Comparison of ENCODE assay signal across 18 cellular contexts in genomic region chr11:134861490-134862107, GRCh38.
DNase-seq lines count a peak whose midpoint lies in the region; ATAC-seq and TF ChIP-seq lines count a peak whose summit lies in the region.
"Had no signal": no experiment of that assay in that cellular context is flagged by ENCODE, and none has a peak within 500 bp of the region (broad histone marks: within the 10 kb centered on the region; RNA-seq: fewer than 3 reads in every experiment).

No MANE protein-coding gene starts in this region.

- H3K4me3 ChIP-seq in HCT116 (replicated peaks in 1 of 2; ENCODE audit: low read depth in 1 of 2, low read length in 2 of 2) (no peak overlapping the region), MG63 (no peak overlapping the region)
- H3K4me3 ChIP-seq: GM23248, heart right ventricle had no signal

- TF ChIP-seq RAD21 in HCT116 (IDR thresholded peaks at IDR 0.05; ENCODE audit: low read depth): 0 out of 2 replicates have a peak, but pooled peaks have one; percentile 6

- TF ChIP-seq POLR2A in HCT116 (IDR thresholded peaks at IDR 0.05; ENCODE audit: borderline replicate concordance, extremely low read depth, insufficient read depth, insufficient read length): no peak

- POLR2A ChIA-PET in HCT116 (lab: Charles Lee): no interaction called here

- no peak overlapping the region for H3K9ac ChIP-seq in HCT116 (ENCODE audit: low read length)
- H3K9ac ChIP-seq: GM23248 had no signal

- no peaks in the 10 kb centered on the region for H4K20me1 ChIP-seq in HCT116 (ENCODE audit: insufficient read depth)

- H3K4me1 ChIP-seq in HCT116 (ENCODE audit: control insufficient read depth in 1 of 2, insufficient read depth in 2 of 2, low read length in 2 of 2): no peaks in the 10 kb centered on the region

- no peak overlapping the region for H3K4me2 ChIP-seq in HCT116 (ENCODE audit: low read length)

- CTCF ChIA-PET in HCT116 (lab: Charles Lee): interaction anchor here (1.0 to 2.0 kb wide), 2 partner anchors 11 to 78 kb away, joined by 3 to 6 read pairs; no protein-coding TSS in a partner anchor

- H3K9me3 Mint-ChIP-seq in activated naive CD8-positive, alpha-beta T cell treated with anti-CD3 and anti-CD28 coated beads, Interleukin-2, amount 50 U/mL, for 24 hours: no peaks in the 10 kb centered on the region
- H3K9me3 Mint-ChIP-seq: dendritic cell treated with granulocyte-macrophage colony-stimulating factor and Interleukin-4, amounts not matched to agents 40 ng/mL and 50 ng/mL, for 4 days had no signal

- H3K36me3 ChIP-seq in HCT116 (ENCODE audit: control insufficient read depth in 1 of 2, insufficient read depth in 2 of 2, low read length in 2 of 2) (no peaks in the 10 kb centered on the region), MG63 (no peaks in the 10 kb centered on the region)
- H3K36me3 ChIP-seq: heart right ventricle had no signal

- H3K79me2 ChIP-seq in HCT116 (ENCODE audit: insufficient read depth, low read length): no peaks in the 10 kb centered on the region

- no peaks in the 10 kb centered on the region for H3K9me3 ChIP-seq in HCT116 (ENCODE audit: control insufficient read depth in 1 of 2, insufficient read depth in 1 of 2, low read depth in 1 of 2, low read length in 2 of 2)
- H3K9me3 ChIP-seq in MG63: no peaks in the 10 kb centered on the region; the same call in 1 of the 2 replicates
- H3K9me3 ChIP-seq: heart right ventricle had no signal

- H3K4me1 Mint-ChIP-seq in activated naive CD8-positive, alpha-beta T cell treated with anti-CD3 and anti-CD28 coated beads, Interleukin-2, amount 50 U/mL, for 24 hours: no peaks in the 10 kb centered on the region

- H3K27me3 ChIP-seq in HCT116 (ENCODE audit: insufficient read depth, low read length) (no peaks in the 10 kb centered on the region; the same call in 1 of the 2 replicates), MG63 (peaks cover 8% of the 10 kb centered on the region; the same call in 1 of the 2 replicates)

- H3K27ac ChIP-seq in HCT116 (ENCODE audit: low read depth, low read length): no peak overlapping the region
- H3K27ac ChIP-seq: GM23248 had no signal

- H3K36me3 Mint-ChIP-seq in activated naive CD8-positive, alpha-beta T cell treated with anti-CD3 and anti-CD28 coated beads, Interleukin-2, amount 50 U/mL, for 24 hours (ENCODE audit: low read depth): no peaks in the 10 kb centered on the region

- no peak overlapping the region for H3K4me3 Mint-ChIP-seq in activated naive CD8-positive, alpha-beta T cell treated with anti-CD3 and anti-CD28 coated beads, Interleukin-2, amount 50 U/mL, for 24 hours
- H3K4me3 Mint-ChIP-seq: dendritic cell treated with granulocyte-macrophage colony-stimulating factor and Interleukin-4, amounts not matched to agents 40 ng/mL and 50 ng/mL, for 4 days had no signal

- peak; percentile 7 for DNase-seq in CMK (ENCODE audit: low read depth)
- no peak for DNase-seq in HCT116 (ENCODE audit: low read depth, low spot score)
- DNase-seq in OCI-M1 (lab: John Stamatoyannopoulos, UW): peak; percentile 30
- peak; percentile 29 for DNase-seq in islet precursor cell
- DNase-seq in MG63: no peak
- DNase-seq in GM03348 (ENCODE audit: low spot score): no peak
- no peak for DNase-seq in activated naive CD8-positive, alpha-beta T cell treated with anti-CD3 and anti-CD28 coated beads, Interleukin-2, amount 50 U/mL, for 24 hours
- DNase-seq: activated naive CD4-positive, alpha-beta T cell treated with Interleukin-2 at 50 U/mL for 16 hours; DMS153; GM23248; kidney; NCI-H1436; NCI-H345; right cardiac atrium had no signal

- H3K27ac Mint-ChIP-seq in activated naive CD8-positive, alpha-beta T cell treated with anti-CD3 and anti-CD28 coated beads, Interleukin-2, amount 50 U/mL, for 24 hours: no peak overlapping the region
- H3K27ac Mint-ChIP-seq: dendritic cell treated with granulocyte-macrophage colony-stimulating factor and Interleukin-4, amounts not matched to agents 40 ng/mL and 50 ng/mL, for 4 days had no signal

- intact Hi-C loops in HCT116 (cut with micrococcal nuclease): no loop called here

- TF ChIP-seq CTCF in HCT116 (IDR thresholded peaks at IDR 0.05 in 2 of 3, conservative IDR thresholded peaks at IDR 0.05 in 1 of 3; ENCODE audit: borderline replicate concordance in 1 of 3, insufficient read depth in 1 of 3, low read depth in 2 of 3, low read length in 2 of 3): peak; percentile 27 to 77 (median 63); a peak in 5 of 6 replicates

- peaks cover 3% of the 10 kb centered on the region for H3K27me3 Mint-ChIP-seq in activated naive CD8-positive, alpha-beta T cell treated with anti-CD3 and anti-CD28 coated beads, Interleukin-2, amount 50 U/mL, for 24 hours
- H3K27me3 Mint-ChIP-seq: dendritic cell treated with granulocyte-macrophage colony-stimulating factor and Interleukin-4, amounts not matched to agents 40 ng/mL and 50 ng/mL, for 4 days had no signal

- ATAC-seq in HCT116 (no peak), GM19324 (IDR thresholded peaks at IDR 0.05; ENCODE audit: low FRiP score, unreplicated experiment) (no peak)
- ATAC-seq in activated naive CD8-positive, alpha-beta T cell treated with anti-CD3 and anti-CD28 coated beads, Interleukin-2, amount 50 U/mL, for 24 hours: no peak
- ATAC-seq: right cardiac atrium, SK-N-SH treated with all-trans-retinoic acid at 6 μM for 48 hours had no signal

- H2AFZ ChIP-seq in HCT116 (ENCODE audit: low read depth, low read length, poor library complexity, severe bottlenecking): no peak overlapping the region
- H2AFZ ChIP-seq: GM23248 had no signal

- H3K9me2 ChIP-seq in HCT116 (ENCODE audit: insufficient read depth): no peaks in the 10 kb centered on the region

- RAD21 ChIA-PET in HCT116 (lab: Charles Lee; ENCODE audit: low non-redundant PET in 1 of 2, low total read pairs in 2 of 2, uncharacterized antibody in 2 of 2, unreplicated experiment in 2 of 2): no interaction called here

- BruUV-seq in HCT116 (replicated peaks; lab: Mats Ljungman, UMichigan): no TSS peak

TF ChIP-seq in HCT116, 20 proteins besides CTCF, POLR2A, EP300 and RAD21:
- TF ChIP-seq EZH2 (IDR thresholded peaks at IDR 0.05) (no peak), EZH2phosphoT487 (IDR thresholded peaks at IDR 0.05; ENCODE audit: borderline replicate concordance) (no peak), JUND (IDR thresholded peaks at IDR 0.05) (no peak), POLR2AphosphoS5 (IDR thresholded peaks at IDR 0.05; ENCODE audit: low read depth, low read length) (no peak)
- TF ChIP-seq, protein P1, sequence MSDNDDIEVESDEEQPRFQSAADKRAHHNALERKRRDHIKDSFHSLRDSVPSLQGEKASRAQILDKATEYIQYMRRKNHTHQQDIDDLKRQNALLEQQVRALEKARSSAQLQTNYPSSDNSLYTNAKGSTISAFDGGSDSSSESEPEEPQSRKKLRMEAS (IDR thresholded peaks at IDR 0.05): no peak

Comparison
In these comparisons a context has a peak if more than half of its experiments do, and no peak if none do; other contexts are left out.
1. DNase-seq: peak in CMK (single experiment), OCI-M1 (single experiment) and islet precursor cell (single experiment); none in HCT116 (single experiment), MG63 (single experiment), GM03348 (single experiment) and activated naive CD8-positive, alpha-beta T cell treated with anti-CD3 and anti-CD28 coated beads, Interleukin-2, amount 50 U/mL, for 24 hours (single experiment).